ENCODE assay signal across 20 cellular contexts in the genomic region with DNA sequence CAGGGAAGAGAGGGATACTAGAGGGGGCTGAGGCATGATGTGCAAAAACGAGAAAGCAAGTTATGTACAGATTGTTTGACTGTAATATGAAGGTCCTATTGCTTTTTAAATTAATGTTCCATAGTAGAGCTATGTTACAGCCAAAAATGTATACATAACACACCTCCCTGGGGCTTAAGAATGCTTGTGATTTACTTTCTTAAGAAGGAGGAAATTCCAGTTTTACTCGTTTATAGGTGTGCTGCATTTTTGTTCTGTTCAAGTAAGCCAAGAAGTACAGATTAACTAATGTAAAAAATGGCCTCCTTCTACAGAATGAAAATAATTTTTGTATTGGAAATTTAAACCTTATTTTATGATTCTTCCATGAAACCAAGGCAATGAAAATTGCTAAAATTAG.
DNase-seq lines count a peak whose midpoint lies in the region; ATAC-seq, FAIRE-seq and TF ChIP-seq lines count a peak whose summit lies in the region.
"Had no signal": no experiment of that assay in that cellular context is flagged by ENCODE, and none has a peak within 500 bp of the region (broad histone marks: within the 10 kb centered on the region; RNA-seq: fewer than 3 reads in every experiment).

No MANE protein-coding gene starts in this region.

- H3K23ac ChIP-seq in trophoblast cell (ENCODE audit: low read length) = no peak overlapping the region

- no peaks in the 10 kb centered on the region for H3K36me3 ChIP-seq in bronchial epithelial cell (ENCODE audit: control insufficient read depth, insufficient read depth, low read length)
- H3K36me3 ChIP-seq in hepatocyte (replicated peaks; ENCODE audit: insufficient read depth, low read depth) = no peaks in the 10 kb centered on the region
- H3K36me3 ChIP-seq in trophoblast cell (ENCODE audit: control insufficient read depth in 1 of 2, insufficient read depth in 2 of 2, low read length in 2 of 2) = no peaks in the 10 kb centered on the region
- H3K36me3 ChIP-seq in upper lobe of right lung = no peaks in the 10 kb centered on the region

- no peak for FAIRE-seq in bronchial epithelial cell (lab: Jason Lieb, UNC)
- FAIRE-seq: D721Med, G401.6, GM12891 had no signal

- no peak overlapping the region for H3K9ac ChIP-seq in trophoblast cell (ENCODE audit: low read length)

- H4K20me1 ChIP-seq in hepatocyte (ENCODE audit: insufficient read depth, poor library complexity, severe bottlenecking) = no peaks in the 10 kb centered on the region

- H3K4me2 ChIP-seq in hepatocyte (no peak overlapping the region), trophoblast cell (ENCODE audit: low read length) (peak overlapping the region; percentile 15)

- H4K8ac ChIP-seq in trophoblast cell (ENCODE audit: low read depth, low read length) = no peak overlapping the region

- no peak for TF ChIP-seq RAD21 in Ishikawa (IDR thresholded peaks at IDR 0.05; ENCODE audit: low read depth)

- no peaks in the 10 kb centered on the region for H3K27me3 ChIP-seq in bronchial epithelial cell (ENCODE audit: control insufficient read depth, insufficient read depth, low read length)
- H3K27me3 ChIP-seq in hepatocyte = no peaks in the 10 kb centered on the region
- no peaks in the 10 kb centered on the region for H3K27me3 ChIP-seq in trophoblast cell (ENCODE audit: insufficient read depth, low read length)
- no peaks in the 10 kb centered on the region for H3K27me3 ChIP-seq in upper lobe of right lung

- H2BK5ac ChIP-seq in trophoblast cell (ENCODE audit: low read depth, low read length, poor library complexity) = no peak overlapping the region

- H2BK12ac ChIP-seq in trophoblast cell (ENCODE audit: low read length) = no peak overlapping the region

- peak; percentile 59; the same call in 1 of the 2 replicates for TF ChIP-seq EP300 in Ishikawa (IDR thresholded peaks at IDR 0.05; ENCODE audit: borderline replicate concordance)

- peak; percentile 54 for DNase-seq in bronchial epithelial cell (ENCODE audit: low read depth)
- peak; percentile 20 for DNase-seq in hepatocyte (ENCODE audit: low spot score)
- DNase-seq in trophoblast cell = peak; percentile 19 to 91
- DNase-seq in NAMALWA (ENCODE audit: low spot score) = no peak
- DNase-seq in NCI-H187 (lab: John Stamatoyannopoulos, UW) = no peak
- DNase-seq in upper lobe of right lung = no peak
- DNase-seq: ACHN; C1 segment of cervical spinal cord; CD4-positive, alpha-beta memory T cell; COR-L47; DMS153; DMS79 treated with DMSO at 0.1 percent for 48 hours; EL; GOT3; H9 had no signal

- 69% methylated on average over 2 of the region's 2 CpGs for WGBS in hepatocyte (ENCODE audit: low lambda C conversion rate, missing lambda C conversion rate)
- WGBS in trophoblast cell (ENCODE audit: extremely low coverage, insufficient coverage, insufficient read length) = no CpG with 5 or more reads among the region's 2 CpGs

- H3K79me1 ChIP-seq in trophoblast cell (ENCODE audit: low read length) = no peaks in the 10 kb centered on the region

- no peaks in the 10 kb centered on the region for H3K9me3 ChIP-seq in hepatocyte (ENCODE audit: low read depth)
- no peaks in the 10 kb centered on the region for H3K9me3 ChIP-seq in trophoblast cell (ENCODE audit: insufficient read depth, low read depth, low read length)
- H3K9me3 ChIP-seq in upper lobe of right lung = no peaks in the 10 kb centered on the region

- no peaks in the 10 kb centered on the region for H3K79me2 ChIP-seq in hepatocyte
- no peaks in the 10 kb centered on the region for H3K79me2 ChIP-seq in trophoblast cell (ENCODE audit: control insufficient read depth, insufficient read depth, low read length, poor library complexity)

- no peak overlapping the region for H3K14ac ChIP-seq in trophoblast cell (ENCODE audit: low read length)

- H3K18ac ChIP-seq in trophoblast cell (ENCODE audit: low read length) = no peak overlapping the region

- TF ChIP-seq CTCF in bronchial epithelial cell (IDR thresholded peaks at IDR 0.05; ENCODE audit: insufficient read depth, low read length, severe bottlenecking) = no peak
- no peak for TF ChIP-seq CTCF in hepatocyte (IDR thresholded peaks at IDR 0.05; ENCODE audit: poor library complexity)
- no peak for TF ChIP-seq CTCF in upper lobe of right lung (IDR thresholded peaks at IDR 0.05)

- H2BK120ac ChIP-seq in trophoblast cell (ENCODE audit: insufficient read depth, low read length, poor library complexity) = no peak overlapping the region

- no peak overlapping the region for H3K4ac ChIP-seq in trophoblast cell (ENCODE audit: low read depth, low read length)

- intact Hi-C loops in upper lobe of right lung (cut with DNase I) = no loop called here

- no peak overlapping the region for H3K27ac ChIP-seq in hepatocyte
- H3K27ac ChIP-seq in trophoblast cell (ENCODE audit: low read depth, low read length) = no peak overlapping the region
- no peak overlapping the region for H3K27ac ChIP-seq in upper lobe of right lung

- H2AFZ ChIP-seq in hepatocyte = no peak overlapping the region
- no peak overlapping the region for H2AFZ ChIP-seq in trophoblast cell (ENCODE audit: insufficient read depth, low read length, poor library complexity)

- H3K4me3 ChIP-seq in bronchial epithelial cell (ENCODE audit: low read depth, low read length) (no peak overlapping the region), hepatocyte (no peak overlapping the region), trophoblast cell (ENCODE audit: low read depth, low read length) (no peak overlapping the region), upper lobe of right lung (no peak overlapping the region)

- H3K9me2 ChIP-seq in hepatocyte (replicated peaks; ENCODE audit: insufficient read depth) = no peaks in the 10 kb centered on the region

- H2AK5ac ChIP-seq in trophoblast cell (ENCODE audit: low read length) = no peak overlapping the region

- no peak overlapping the region for H4K91ac ChIP-seq in trophoblast cell (ENCODE audit: low read depth, low read length)

- no peak for ATAC-seq in HG02981 (IDR thresholded peaks at IDR 0.05; ENCODE audit: unreplicated experiment)
- ATAC-seq in upper lobe of right lung = no peak

- H3K4me1 ChIP-seq in hepatocyte (ENCODE audit: insufficient read depth) = no peaks in the 10 kb centered on the region
- peaks cover 0 to 1% of the 10 kb centered on the region in 2 experiments for H3K4me1 ChIP-seq in trophoblast cell (ENCODE audit: control insufficient read depth in 1 of 2, insufficient read depth in 2 of 2, low read length in 2 of 2)
- H3K4me1 ChIP-seq in upper lobe of right lung = no peaks in the 10 kb centered on the region

- no peak overlapping the region for H4K12ac ChIP-seq in trophoblast cell (ENCODE audit: low read depth, low read length)

TF ChIP-seq in Ishikawa, 13 proteins besides CTCF, POLR2A, EP300 and RAD21:
- TF ChIP-seq TCF12 (IDR thresholded peaks at IDR 0.05; ENCODE audit: low read depth) = peak; percentile 33; the same call in 1 of the 2 replicates
- no peak for TF ChIP-seq TAF1 (IDR thresholded peaks at IDR 0.05; ENCODE audit: low read depth)
- TF ChIP-seq NFIC (IDR thresholded peaks at IDR 0.05) = peak; percentile 68
- no peak for TF ChIP-seq CREB1 (IDR thresholded peaks at IDR 0.05; ENCODE audit: low read depth)
- 0 out of 2 replicates have a peak, but pooled peaks have one; percentile 18 for TF ChIP-seq YY1 (IDR thresholded peaks at IDR 0.05; ENCODE audit: low read depth)
- peak; percentile 60; the same call in 1 of the 2 replicates for TF ChIP-seq FOXM1 (IDR thresholded peaks at IDR 0.05; ENCODE audit: borderline replicate concordance, low read depth)
- TF ChIP-seq TEAD4 (IDR thresholded peaks at IDR 0.05) = peak; percentile 77
- no peak; the same call in 1 of the 2 replicates for TF ChIP-seq MAX (IDR thresholded peaks at IDR 0.05)
TF ChIP-seq in Ishikawa: peak in this region for 5.

Comparison
In these comparisons a context has a peak if more than half of its experiments do, and no peak if none do; other contexts are left out.
1. DNase-seq: peak in bronchial epithelial cell (single experiment), hepatocyte (single experiment) and trophoblast cell (2 of 2); none in NAMALWA (single experiment), NCI-H187 (0 of 2) and upper lobe of right lung (single experiment).